18 cellular contexts compared by ENCODE assay signal in the genomic region with DNA sequence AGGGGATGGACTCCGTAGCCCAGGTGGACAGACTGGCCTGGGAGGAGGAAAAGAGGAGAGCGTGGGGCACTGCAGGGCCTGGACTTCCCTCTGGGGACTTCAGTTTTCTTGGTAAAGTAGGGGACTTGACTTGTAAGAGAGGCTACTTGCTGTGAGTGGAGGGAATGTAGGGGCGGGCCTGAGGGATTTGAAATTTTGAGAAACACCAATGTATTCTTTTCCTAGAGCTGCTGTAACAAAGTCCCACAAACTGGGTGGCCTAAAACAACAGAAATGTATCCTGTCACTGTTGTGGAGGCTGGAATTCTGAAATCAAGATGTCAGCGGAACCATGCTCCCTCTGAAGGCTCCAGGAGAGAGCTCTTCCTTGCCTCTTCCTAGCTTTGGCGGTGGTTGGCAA. TPM values are rescaled to one million over a fixed set of nuclear protein-coding genes. Genes with fewer than 3 reads are reported as not detected.
A peak's percentile ranks its signal among the peaks of the same experiment; 100 is the strongest.
DNase-seq lines count a peak whose midpoint lies in the region; ATAC-seq and TF ChIP-seq lines count a peak whose summit lies in the region.
"Had no signal": no experiment of that assay in that cellular context is flagged by ENCODE, and none has a peak within 500 bp of the region (broad histone marks: within the 10 kb centered on the region; RNA-seq: fewer than 3 reads in every experiment).

No MANE protein-coding gene starts in this region.

- no peak for TF ChIP-seq EP300 in stomach (IDR thresholded peaks at IDR 0.05)

- TF ChIP-seq CTCF in GM23338 (conservative IDR thresholded peaks at IDR 0.05; ENCODE audit: low read depth in 2 of 2): no peak
- TF ChIP-seq CTCF in lower lobe of right lung (IDR thresholded peaks at IDR 0.05): no peak
- TF ChIP-seq CTCF in stomach (IDR thresholded peaks at IDR 0.05): no peak

- H3K27ac ChIP-seq in GM23338 (ENCODE audit: low read depth): no peak overlapping the region
- H3K27ac ChIP-seq in lower lobe of right lung: peak overlapping the region; percentile 63
- peak overlapping the region in 4 of 5 donors; percentile 59 to 76 (median 66) for H3K27ac ChIP-seq in stomach
- H3K27ac ChIP-seq: right lobe of liver had no signal

- TF ChIP-seq POLR2A in stomach (IDR thresholded peaks at IDR 0.05): no peak

- no peak overlapping the region for H3K4me2 ChIP-seq in GM23338

- peaks cover 22% of the 10 kb centered on the region for H3K27me3 ChIP-seq in GM23338 (ENCODE audit: insufficient read depth)
- H3K27me3 ChIP-seq in lower lobe of right lung (ENCODE audit: low read depth): no peaks in the 10 kb centered on the region
- no peaks in the 10 kb centered on the region for H3K27me3 ChIP-seq in stomach
- H3K27me3 ChIP-seq: right lobe of liver had no signal

- no peaks in the 10 kb centered on the region for H3K79me2 ChIP-seq in GM23338 (replicated peaks; ENCODE audit: insufficient read depth)

- peaks cover 26% of the 10 kb centered on the region for H3K4me1 Mint-ChIP-seq in GM23338
- peaks cover 9% of the 10 kb centered on the region for H3K4me1 Mint-ChIP-seq in dendritic cell treated with granulocyte-macrophage colony-stimulating factor and Interleukin-4, amounts not matched to agents 40 ng/mL and 50 ng/mL, for 4 days (ENCODE audit: low read depth)
- no peaks in the 10 kb centered on the region for H3K4me1 Mint-ChIP-seq in effector memory CD8-positive, alpha-beta T cell (ENCODE audit: low read depth in 2 of 2)
- H3K4me1 Mint-ChIP-seq in stimulated activated effector memory CD8-positive, alpha-beta T cell treated with anti-CD3 and anti-CD28 coated beads, Interleukin-12 subunit alpha, Interleukin-12 subunit beta, amount 100 ng/mL, for 72 hours: no peaks in the 10 kb centered on the region
- H3K4me1 Mint-ChIP-seq: stimulated activated naive B cell treated with anti-CD40 and anti-IgM and Interleukin-4, amounts not matched to agents 10 μg/mL and 1 μg/mL and 100 μg/mL, for 72 hours had no signal

- H3F3A ChIP-seq in GM23338 (replicated peaks; ENCODE audit: low read depth): no peaks in the 10 kb centered on the region

- H3K9me3 ChIP-seq in lower lobe of right lung: no peaks in the 10 kb centered on the region
- H3K9me3 ChIP-seq in stomach: no peaks in the 10 kb centered on the region
- H3K9me3 ChIP-seq: right lobe of liver had no signal

- H3K36me3 Mint-ChIP-seq in GM23338 (ENCODE audit: low read depth): no peaks in the 10 kb centered on the region; the same call in 2 of the 3 replicates
- no peaks in the 10 kb centered on the region for H3K36me3 Mint-ChIP-seq in dendritic cell treated with granulocyte-macrophage colony-stimulating factor and Interleukin-4, amounts not matched to agents 40 ng/mL and 50 ng/mL, for 4 days (ENCODE audit: low read depth)
- H3K36me3 Mint-ChIP-seq in effector memory CD8-positive, alpha-beta T cell (ENCODE audit: insufficient read depth): no peaks in the 10 kb centered on the region
- H3K36me3 Mint-ChIP-seq in stimulated activated effector memory CD8-positive, alpha-beta T cell treated with anti-CD3 and anti-CD28 coated beads, Interleukin-12 subunit alpha, Interleukin-12 subunit beta, amount 100 ng/mL, for 72 hours: no peaks in the 10 kb centered on the region

- H3K9me2 ChIP-seq in GM23338 (ENCODE audit: insufficient read depth): 0 out of 2 replicates have a peak, but pooled peaks cover 2% of the 10 kb centered on the region

- H2AFZ ChIP-seq in GM23338: peak overlapping the region; percentile 76; the same call in 1 of the 2 replicates

- no peaks in the 10 kb centered on the region; the same call in 2 of the 3 replicates for H3K9me3 Mint-ChIP-seq in GM23338
- no peaks in the 10 kb centered on the region for H3K9me3 Mint-ChIP-seq in dendritic cell treated with granulocyte-macrophage colony-stimulating factor and Interleukin-4, amounts not matched to agents 40 ng/mL and 50 ng/mL, for 4 days
- no peaks in the 10 kb centered on the region for H3K9me3 Mint-ChIP-seq in effector memory CD8-positive, alpha-beta T cell
- no peaks in the 10 kb centered on the region for H3K9me3 Mint-ChIP-seq in stimulated activated effector memory CD8-positive, alpha-beta T cell treated with anti-CD3 and anti-CD28 coated beads, Interleukin-12 subunit alpha, Interleukin-12 subunit beta, amount 100 ng/mL, for 72 hours

- peaks cover 35% of the 10 kb centered on the region for H3K27me3 Mint-ChIP-seq in GM23338 (ENCODE audit: insufficient read depth, low read depth, poor library complexity)
- peaks cover 34% of the 10 kb centered on the region for H3K27me3 Mint-ChIP-seq in dendritic cell treated with granulocyte-macrophage colony-stimulating factor and Interleukin-4, amounts not matched to agents 40 ng/mL and 50 ng/mL, for 4 days
- H3K27me3 Mint-ChIP-seq in effector memory CD8-positive, alpha-beta T cell: peaks cover 25 to 43% of the 10 kb centered on the region in 2 donors

- DNase-seq in GM23338 (ENCODE audit: low spot score) (no peak), lower lobe of right lung (no peak), stomach (no peak), NCI-H2227 (lab: John Stamatoyannopoulos, UW; ENCODE audit: unreplicated experiment) (no peak)
- DNase-seq in effector memory CD8-positive, alpha-beta T cell: no peak
- DNase-seq in stimulated activated effector memory CD8-positive, alpha-beta T cell treated with anti-CD3 and anti-CD28 coated beads, Interleukin-12 subunit alpha, Interleukin-12 subunit beta, amount 100 ng/mL, for 72 hours (ENCODE audit: low spot score in 2 of 2): no peak
- DNase-seq: activated CD4-positive, alpha-beta T cell treated with anti-CD3 and anti-CD28 coated beads, Interleukin-2, amount 50 U/mL, for 4 hours; activated T-cell treated with anti-CD3 and anti-CD28 coated beads, Interleukin-2, amount 50 U/mL, for 48 hours; DMS153; NCI-H1694; NCI-H524 treated with DMSO at 0.1 percent for 48 hours; right lobe of liver; stimulated activated CD4-positive, alpha-beta T cell treated with anti-CD3 and anti-CD28 coated beads, Interleukin-4, amount 100 ng/mL, for 4 hours; stimulated activated naive B cell treated with anti-CD40 and anti-IgM and Interleukin-4, amounts not matched to agents 10 μg/mL and 1 μg/mL and 100 μg/mL, for 72 hours; T-helper 9 cell had no signal

- no peaks in the 10 kb centered on the region; the same call in 1 of the 2 replicates for H3K36me3 ChIP-seq in GM23338 (ENCODE audit: insufficient read depth)
- H3K36me3 ChIP-seq in lower lobe of right lung: no peaks in the 10 kb centered on the region
- no peaks in the 10 kb centered on the region for H3K36me3 ChIP-seq in stomach
- H3K36me3 ChIP-seq: right lobe of liver had no signal

- no peak for ATAC-seq in GM23338
- ATAC-seq in lower lobe of right lung: peak in 1 of 2 donors; percentile 6
- no peak for ATAC-seq in effector memory CD8-positive, alpha-beta T cell (replicated peaks)
- ATAC-seq in stimulated activated effector memory CD8-positive, alpha-beta T cell treated with anti-CD3 and anti-CD28 coated beads, Interleukin-12 subunit alpha, Interleukin-12 subunit beta, amount 100 ng/mL, for 72 hours: no peak
- no peak for ATAC-seq in GM21529 (IDR thresholded peaks at IDR 0.05; ENCODE audit: unreplicated experiment)
- ATAC-seq: HCT116; stimulated activated naive B cell treated with anti-CD40 and anti-IgM and Interleukin-4, amounts not matched to agents 10 μg/mL and 1 μg/mL and 100 μg/mL, for 72 hours had no signal

- H4K20me1 ChIP-seq in GM23338 (replicated peaks; ENCODE audit: insufficient read depth): no peaks in the 10 kb centered on the region

- H3K4me1 ChIP-seq in GM23338 (ENCODE audit: insufficient read depth) (peaks cover 9% of the 10 kb centered on the region), lower lobe of right lung (peaks cover 61% of the 10 kb centered on the region), stomach (peaks cover 18 to 47% (median 31%) of the 10 kb centered on the region in 4 donors)

- H3K4me3 ChIP-seq in GM23338 (no peak overlapping the region), lower lobe of right lung (peak overlapping the region; percentile 7), stomach (no peak overlapping the region)
- H3K4me3 ChIP-seq: right lobe of liver had no signal

- WGBS in stomach, 5 donors: 90 to 98% (median 95%) methylated on average over 5 of the region's 5 CpGs

- H3K27ac Mint-ChIP-seq in GM23338: no peak overlapping the region
- peak overlapping the region; percentile 8 for H3K27ac Mint-ChIP-seq in dendritic cell treated with granulocyte-macrophage colony-stimulating factor and Interleukin-4, amounts not matched to agents 40 ng/mL and 50 ng/mL, for 4 days
- H3K27ac Mint-ChIP-seq in effector memory CD8-positive, alpha-beta T cell: no peak overlapping the region
- no peak overlapping the region for H3K27ac Mint-ChIP-seq in stimulated activated effector memory CD8-positive, alpha-beta T cell treated with anti-CD3 and anti-CD28 coated beads, Interleukin-12 subunit alpha, Interleukin-12 subunit beta, amount 100 ng/mL, for 72 hours
- H3K27ac Mint-ChIP-seq: stimulated activated naive B cell treated with anti-CD40 and anti-IgM and Interleukin-4, amounts not matched to agents 10 μg/mL and 1 μg/mL and 100 μg/mL, for 72 hours had no signal

- no peak overlapping the region for H3K4me3 Mint-ChIP-seq in GM23338
- H3K4me3 Mint-ChIP-seq in dendritic cell treated with granulocyte-macrophage colony-stimulating factor and Interleukin-4, amounts not matched to agents 40 ng/mL and 50 ng/mL, for 4 days: no peak overlapping the region
- H3K4me3 Mint-ChIP-seq in effector memory CD8-positive, alpha-beta T cell: no peak overlapping the region
- no peak overlapping the region for H3K4me3 Mint-ChIP-seq in stimulated activated effector memory CD8-positive, alpha-beta T cell treated with anti-CD3 and anti-CD28 coated beads, Interleukin-12 subunit alpha, Interleukin-12 subunit beta, amount 100 ng/mL, for 72 hours
- H3K4me3 Mint-ChIP-seq: stimulated activated naive B cell treated with anti-CD40 and anti-IgM and Interleukin-4, amounts not matched to agents 10 μg/mL and 1 μg/mL and 100 μg/mL, for 72 hours had no signal

- intact Hi-C loops in dendritic cell treated with granulocyte-macrophage colony-stimulating factor and Interleukin-4, amounts not matched to agents 40 ng/mL and 50 ng/mL, for 4 days (cut with micrococcal nuclease): no loop called here
- intact Hi-C loops in lower lobe of right lung (cut with DNase I): no loop called here
- intact Hi-C loops in stomach (cut with DNase I; ENCODE audit: low total_unique reads): loop anchor here (10.0 kb wide), 1 partner anchor 73 kb away; no protein-coding TSS in a partner anchor

TF ChIP-seq in GM23338, 12 proteins besides CTCF, POLR2A, EP300 and RAD21 (continues in another document):
- no peak for TF ChIP-seq JUNB (IDR thresholded peaks at IDR 0.05; ENCODE audit: unreplicated experiment)
- no peak for TF ChIP-seq EZH2phosphoT487 (IDR thresholded peaks at IDR 0.05; ENCODE audit: unreplicated experiment)
- TF ChIP-seq EZH2 (IDR thresholded peaks at IDR 0.05; ENCODE audit: low read depth, unreplicated experiment): no peak
- TF ChIP-seq POLR2AphosphoS5 (IDR thresholded peaks at IDR 0.05; ENCODE audit: low read depth): no peak

RNA-seq across cellular contexts. Expression of gene HEG1, which starts 5.8 kb away (rescaled TPM):
- 8.8 and 17.0 TPM in 2 replicates for total RNA-seq in GM23338 (2014; rRNA removed; shearing (Covaris generic))
- polyA plus RNA-seq in GM23338 (2016; fragmentation: Nextera tagmentation; extraction: Ambion mirVana) (1.8 and 1.9 TPM in 2 replicates), stomach (1 to 10 TPM; 2.3 to 2.7 (median 2.4) TPM)
- total RNA-seq in lower lobe of right lung (157 TPM), stomach (10 to 100 TPM; 11.3 to 56.9 (median 32.7) TPM)
